ENCODE assay signal across 13 cellular contexts in genomic region chr16:72677662-72678447, GRCh38.
A peak's percentile ranks its signal among the peaks of the same experiment; 100 is the strongest.
DNase-seq lines count a peak whose midpoint lies in the region.
"Had no signal": no experiment of that assay in that cellular context is flagged by ENCODE, and none has a peak within 500 bp of the region (broad histone marks: within the 10 kb centered on the region; RNA-seq: fewer than 3 reads in every experiment).

No MANE protein-coding gene starts in this region.

- DNase-seq in GM03348 (ENCODE audit: low spot score) (peak; percentile 8), RPMI7951 (ENCODE audit: low read depth) (peak; percentile 25), fibroblast of peridontal ligament (ENCODE audit: extremely low read depth) (peak; percentile 75), renal cortical epithelial cell (ENCODE audit: low read depth) (peak; percentile 20), anterior cingulate cortex (lab: John Stamatoyannopoulos, UW) (no peak), ecto neural progenitor cell (ENCODE audit: low spot score) (no peak), NCI-H1105 (lab: John Stamatoyannopoulos, UW) (no peak)
- DNase-seq: activated CD4-positive, alpha-beta memory T cell treated with anti-CD3 and anti-CD28 coated beads, Interleukin-2, amount 10 ng/mL, durations not matched to agents 7 days and 5 days; GOT3; kidney; NCI-H2081; NK-92 treated with Interleukin-12 subunit alpha and Interleukin-12 subunit beta, amount 100 ng/mL, for 24 hours; stimulated activated CD4-positive, alpha-beta T cell treated with anti-CD3 and anti-CD28 coated beads, Interleukin-2, amount 100 ng/mL, for 24 hours had no signal

Comparison
In these comparisons a context has a peak if more than half of its experiments do, and no peak if none do; other contexts are left out.
1. DNase-seq: peak in GM03348 (single experiment), RPMI7951 (single experiment), fibroblast of peridontal ligament (single experiment) and renal cortical epithelial cell (single experiment); none in anterior cingulate cortex (0 of 58), ecto neural progenitor cell (single experiment) and NCI-H1105 (single experiment).